In genomic region chr12:124464830-124465229, GRCh38 we compare ENCODE assay signal across 16 cellular contexts.
DNase-seq lines count a peak whose midpoint lies in the region; ATAC-seq and TF ChIP-seq lines count a peak whose summit lies in the region.
"Had no signal": no experiment of that assay in that cellular context is flagged by ENCODE, and none has a peak within 500 bp of the region (broad histone marks: within the 10 kb centered on the region; RNA-seq: fewer than 3 reads in every experiment).

No MANE protein-coding gene starts in this region.

- no peak for DNase-seq in T-helper 1 cell
- no peak for DNase-seq in CD14-positive monocyte (ENCODE audit: low spot score)
- DNase-seq in T-cell, result no peak
- DNase-seq in immature natural killer cell, result no peak
- no peak for DNase-seq in left colon
- no peak for DNase-seq in GM13977 (ENCODE audit: low spot score)
- no peak for DNase-seq in SIG-M5 (lab: John Stamatoyannopoulos, UW)
- DNase-seq: activated CD4-positive, CD25-positive, alpha-beta regulatory T cell; activated CD8-positive, alpha-beta memory T cell treated with anti-CD3 and anti-CD28 coated beads, Interleukin-2, amount 50 U/mL, for 48 hours; central memory CD4-positive, alpha-beta T cell; NCI-H1417 treated with DMSO at 0.1 percent for 48 hours; stimulated activated naive CD4-positive, alpha-beta T cell treated with Interleukin-2 at 50 U/mL for 16 hours; upper lobe of right lung had no signal

- intact Hi-C loops in CD14-positive monocyte (cut with micrococcal nuclease) (loop anchor here in 1 of 2 donors (10.0 kb wide), 1 partner anchor 80 kb away; no protein-coding TSS in a partner anchor), left colon (cut with DNase I, micrococcal nuclease) (no loop called here)

- peaks cover 25% of the 10 kb centered on the region for H3K4me1 Mint-ChIP-seq in T-helper 1 cell treated with Interleukin-12 subunit alpha and Interleukin-12 subunit beta and Interleukin-4 antibody, amounts not matched to agents 30 μg/mL and 1 μg/mL, for 36 hours (ENCODE audit: low read depth)
- H3K4me1 Mint-ChIP-seq in CD14-positive monocyte (peaks cover 37% of the 10 kb centered on the region), T-cell (peaks cover 39 to 60% (median 45%) of the 10 kb centered on the region in 3 donors), immature natural killer cell (peaks cover 57 to 62% of the 10 kb centered on the region in 2 donors)

- TF ChIP-seq CTCF in CD14-positive monocyte (IDR thresholded peaks at IDR 0.05) (no peak), GM13977 (IDR thresholded peaks at IDR 0.05; ENCODE audit: extremely low read depth, insufficient read depth, missing control alignments) (no peak)

- no peaks in the 10 kb centered on the region for H3K27me3 Mint-ChIP-seq in T-helper 1 cell treated with Interleukin-12 subunit alpha and Interleukin-12 subunit beta and Interleukin-4 antibody, amounts not matched to agents 30 μg/mL and 1 μg/mL, for 36 hours (ENCODE audit: low read depth)
- H3K27me3 Mint-ChIP-seq in CD14-positive monocyte (ENCODE audit: low read depth in 3 of 3) (peaks cover 2 to 4% (median 2%) of the 10 kb centered on the region in 3 donors), T-cell (no peaks in the 10 kb centered on the region), immature natural killer cell (ENCODE audit: low read depth in 3 of 3) (peaks cover 12 to 16% (median 13%) of the 10 kb centered on the region in 3 donors)
- H3K27me3 Mint-ChIP-seq: progenitor cell of endocrine pancreas had no signal

- peaks cover 17% of the 10 kb centered on the region for H3K9me3 Mint-ChIP-seq in T-helper 1 cell treated with Interleukin-12 subunit alpha and Interleukin-12 subunit beta and Interleukin-4 antibody, amounts not matched to agents 30 μg/mL and 1 μg/mL, for 36 hours
- peaks cover 15 to 23% (median 17%) of the 10 kb centered on the region in 7 donors for H3K9me3 Mint-ChIP-seq in CD14-positive monocyte
- H3K9me3 Mint-ChIP-seq in T-cell, result peaks cover 0 to 6% (median 0%) of the 10 kb centered on the region in 3 donors
- H3K9me3 Mint-ChIP-seq in immature natural killer cell, result peaks cover 0 to 4% (median 0%) of the 10 kb centered on the region in 6 donors

- no peak overlapping the region for H3K27ac Mint-ChIP-seq in T-helper 1 cell treated with Interleukin-12 subunit alpha and Interleukin-12 subunit beta and Interleukin-4 antibody, amounts not matched to agents 30 μg/mL and 1 μg/mL, for 36 hours
- H3K27ac Mint-ChIP-seq in CD14-positive monocyte (peak overlapping the region in 4 of 7 donors; percentile 33 to 82 (median 60)), T-cell (peak overlapping the region; percentile 36 to 82), immature natural killer cell (peak overlapping the region; percentile 87 to 96 (median 91))
- H3K27ac Mint-ChIP-seq: GM23338, progenitor cell of endocrine pancreas had no signal

- H3K4me3 Mint-ChIP-seq in T-helper 1 cell treated with Interleukin-12 subunit alpha and Interleukin-12 subunit beta and Interleukin-4 antibody, amounts not matched to agents 30 μg/mL and 1 μg/mL, for 36 hours, result peak overlapping the region; percentile 23
- H3K4me3 Mint-ChIP-seq in CD14-positive monocyte, result peak overlapping the region in 1 of 2 donors; percentile 9
- H3K4me3 Mint-ChIP-seq in T-cell, result peak overlapping the region; percentile 21 to 51 (median 43)
- H3K4me3 Mint-ChIP-seq in immature natural killer cell, result peak overlapping the region; percentile 74 to 86 (median 80)
- H3K4me3 Mint-ChIP-seq: GM23338 had no signal

- H3K36me3 Mint-ChIP-seq in T-helper 1 cell treated with Interleukin-12 subunit alpha and Interleukin-12 subunit beta and Interleukin-4 antibody, amounts not matched to agents 30 μg/mL and 1 μg/mL, for 36 hours (ENCODE audit: low read depth), result peaks cover 43% of the 10 kb centered on the region
- H3K36me3 Mint-ChIP-seq in CD14-positive monocyte (peaks cover 73 to 75% of the 10 kb centered on the region in 2 donors), T-cell (peaks cover 27% of the 10 kb centered on the region), immature natural killer cell (peaks cover 2 to 23% (median 23%) of the 10 kb centered on the region in 3 donors)

- in situ Hi-C loops in GM13977 (cut with MboI; ENCODE audit: low pct_unique_long_range_greater_than_20kb, low sequenced_read_pairs, unreplicated experiment), result no loop called here

- POLR2A ChIA-PET in T-cell (lab: Charles Lee), result no interaction called here

- ATAC-seq in T-cell (replicated peaks in 1 of 4), result no peak
- ATAC-seq in left colon, result no peak
- ATAC-seq: GM23338, upper lobe of right lung had no signal

- CTCF ChIA-PET in T-cell (lab: Charles Lee), result interaction anchor here in 1 of 2 donors (0.5 kb wide), 1 partner anchor 170 kb away, joined by 4 read pairs; no protein-coding TSS in a partner anchor
